ENCODE assay signal across 18 cellular contexts in the genomic region with DNA sequence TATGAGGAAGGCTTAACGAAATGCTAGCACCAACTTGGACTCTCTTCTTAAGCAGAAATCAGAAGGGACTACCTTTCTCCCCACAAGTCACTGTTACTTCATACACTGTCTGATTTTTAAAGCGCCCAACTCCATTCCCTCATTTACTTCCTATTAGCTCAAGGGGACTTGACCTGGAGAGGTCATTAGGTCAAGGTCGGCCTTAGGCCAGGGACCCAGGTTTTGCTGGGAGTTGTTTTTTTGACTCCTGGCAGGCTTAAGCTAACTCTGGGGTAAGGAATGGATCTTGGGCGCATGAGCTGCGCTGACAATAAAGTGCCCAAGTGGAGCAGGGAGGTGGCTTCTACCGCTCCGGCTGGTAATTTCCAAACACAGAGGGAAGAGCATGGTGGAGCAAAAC. TPM values are rescaled to one million over a fixed set of nuclear protein-coding genes. Genes with fewer than 3 reads are reported as not detected.
DNase-seq lines count a peak whose midpoint lies in the region; ATAC-seq, FAIRE-seq and TF ChIP-seq lines count a peak whose summit lies in the region.
"Had no signal": no experiment of that assay in that cellular context is flagged by ENCODE, and none has a peak within 500 bp of the region (broad histone marks: within the 10 kb centered on the region; RNA-seq: fewer than 3 reads in every experiment).

No MANE protein-coding gene starts in this region.

- H3K4me2 ChIP-seq in IMR-90 (ENCODE audit: low read depth, low read length) (peak overlapping the region; percentile 25; the same call in 1 of the 2 replicates), K562 (ENCODE audit: insufficient read depth, low read length) (no peak overlapping the region)

- no peak overlapping the region; a peak in 1 of 4 replicates for H4K8ac ChIP-seq in IMR-90 (ENCODE audit: low read depth in 2 of 2, low read length in 2 of 2)

- H3K27ac Mint-ChIP-seq in activated naive CD4-positive, alpha-beta T cell treated with anti-CD3 and anti-CD28 coated beads, Interleukin-2, amount 10 ng/mL, durations not matched to agents 7 days and 5 days: peak overlapping the region; percentile 33

- dilution Hi-C loops in IMR-90 (cut with HindIII; ENCODE audit: low sequenced_read_pairs, unreplicated experiment): no loop called here

- H3K79me2 ChIP-seq in K562 (ENCODE audit: control insufficient read depth, insufficient read depth, low read length): 0 out of 3 replicates have a peak, but pooled peaks cover 2% of the 10 kb centered on the region

- ATAC-seq in IMR-90 (ENCODE audit: low read depth): peak; percentile 15
- no peak for ATAC-seq in K562
- ATAC-seq in sciatic nerve: no peak
- no peak for ATAC-seq in left colon

- no TSS peak for BruUV-seq in IMR-90 (replicated peaks; lab: Mats Ljungman, UMichigan)
- BruUV-seq in K562 (replicated peaks; lab: Mats Ljungman, UMichigan): no TSS peak

- no peaks in the 10 kb centered on the region for H3K27me3 ChIP-seq in AG04450 (ENCODE audit: control insufficient read depth, insufficient read depth, low read length)
- H3K27me3 ChIP-seq in IMR-90 (ENCODE audit: control insufficient read depth, insufficient read depth, low read length): no peaks in the 10 kb centered on the region
- H3K27me3 ChIP-seq in K562 (ENCODE audit: control insufficient read depth in 2 of 2, insufficient read depth in 2 of 2, low read length in 2 of 2): no peaks in the 10 kb centered on the region
- H3K27me3 ChIP-seq: BE2C had no signal

- H3K9me1 ChIP-seq in IMR-90 (ENCODE audit: insufficient read depth, low read length): peaks cover 26% of the 10 kb centered on the region; the same call in 1 of the 2 replicates
- H3K9me1 ChIP-seq in K562 (ENCODE audit: control insufficient read depth, insufficient read depth, low read length): peaks cover 2% of the 10 kb centered on the region

- peak overlapping the region; percentile 11; the same call in 1 of the 2 replicates for H3K4ac ChIP-seq in IMR-90 (ENCODE audit: low read depth, low read length)

- H3K18ac ChIP-seq in IMR-90 (ENCODE audit: low read depth, low read length): 0 out of 2 replicates have a peak overlapping the region, but pooled peaks have one; percentile 14

- no peak for TF ChIP-seq EP300 in K562 (IDR thresholded peaks at IDR 0.05; ENCODE audit: low read length)

- no peaks in the 10 kb centered on the region for H3K4me1 Mint-ChIP-seq in activated naive CD4-positive, alpha-beta T cell treated with anti-CD3 and anti-CD28 coated beads, Interleukin-2, amount 10 ng/mL, durations not matched to agents 7 days and 5 days

- H3K23ac ChIP-seq in IMR-90 (ENCODE audit: low read depth, low read length): no peak overlapping the region

- H3K9me3 Mint-ChIP-seq in activated naive CD4-positive, alpha-beta T cell treated with anti-CD3 and anti-CD28 coated beads, Interleukin-2, amount 10 ng/mL, durations not matched to agents 7 days and 5 days: no peaks in the 10 kb centered on the region
- H3K9me3 Mint-ChIP-seq: CD4-positive, alpha-beta memory T cell had no signal

- H2AK5ac ChIP-seq in IMR-90 (ENCODE audit: low read depth, low read length): peak overlapping the region; percentile 47; the same call in 1 of the 2 replicates

- H3K4me1 ChIP-seq in IMR-90 (ENCODE audit: control insufficient read depth, insufficient read depth, low read length): peaks cover 12% of the 10 kb centered on the region
- H3K4me1 ChIP-seq in K562 (replicated peaks in 1 of 2; ENCODE audit: control insufficient read depth in 2 of 2, insufficient read depth in 2 of 2, low read length in 2 of 2): peaks cover 0 to 10% of the 10 kb centered on the region in 2 experiments; a peak in 3 of 5 replicates
- H3K4me1 ChIP-seq: HAP-1 had no signal

- no peak overlapping the region for H2AK9ac ChIP-seq in IMR-90 (replicated peaks; ENCODE audit: low read depth, low read length, poor library complexity)

- CTCF ChIA-PET in activated naive CD4-positive, alpha-beta T cell treated with anti-CD3 and anti-CD28 coated beads, Interleukin-2, amount 10 ng/mL, durations not matched to agents 7 days and 5 days (lab: Charles Lee): no interaction called here
- CTCF ChIA-PET in AG04450 (lab: Charles Lee): interaction anchor here (0.7 to 1.1 kb wide), 2 partner anchors 32 to 288 kb away, joined by 5 to 9 read pairs; no protein-coding TSS in a partner anchor
- CTCF ChIA-PET in IMR-90 (lab: Yijun Ruan, JAX): no interaction called here
- CTCF ChIA-PET in K562 (lab: Yijun Ruan, JAX; ENCODE audit: low intra/inter-chr PET ratio): no interaction called here

- H3K79me1 ChIP-seq in IMR-90 (ENCODE audit: low read depth in 1 of 2, low read length in 2 of 2): peaks cover 14 to 56% of the 10 kb centered on the region in 2 experiments

- H3K56ac ChIP-seq in IMR-90 (ENCODE audit: extremely low read depth, insufficient read depth, low read length): no peak overlapping the region

- H3K36me3 ChIP-seq in IMR-90 (ENCODE audit: control insufficient read depth, insufficient read depth, low read length) (peaks cover 65% of the 10 kb centered on the region), K562 (ENCODE audit: control insufficient read depth, insufficient read depth, low read length) (peaks cover 95% of the 10 kb centered on the region)

- no peak overlapping the region for H4K91ac ChIP-seq in IMR-90 (ENCODE audit: insufficient read depth, low read depth, low read length)

- no peaks in the 10 kb centered on the region for H3K27me3 Mint-ChIP-seq in activated naive CD4-positive, alpha-beta T cell treated with anti-CD3 and anti-CD28 coated beads, Interleukin-2, amount 10 ng/mL, durations not matched to agents 7 days and 5 days
- H3K27me3 Mint-ChIP-seq: CD4-positive, alpha-beta memory T cell had no signal

- H3K4me3 ChIP-seq in AG04450 (ENCODE audit: low read depth, low read length): no peak overlapping the region
- H3K4me3 ChIP-seq in IMR-90 (ENCODE audit: insufficient read depth, low read depth, low read length): no peak overlapping the region
- H3K4me3 ChIP-seq in K562: no peak overlapping the region
- H3K4me3 ChIP-seq: HAP-1 had no signal

- no peak overlapping the region for H2AFZ ChIP-seq in IMR-90 (replicated peaks; ENCODE audit: low read length, poor library complexity)
- H2AFZ ChIP-seq in K562 (ENCODE audit: low read depth, low read length): no peak overlapping the region

- no peak overlapping the region; the same call in 1 of the 2 replicates for H3K14ac ChIP-seq in IMR-90 (replicated peaks; ENCODE audit: low read depth, low read length)

- DNase-seq in activated naive CD4-positive, alpha-beta T cell treated with anti-CD3 and anti-CD28 coated beads, Interleukin-2, amount 10 ng/mL, durations not matched to agents 7 days and 5 days: no peak
- no peak for DNase-seq in activated naive CD4-positive, alpha-beta T cell treated with anti-CD3 and anti-CD28 coated beads, Interleukin-2, amount 50 U/mL, for 16 hours
- DNase-seq in AG04450 (ENCODE audit: low read depth, low spot score): no peak
- no peak for DNase-seq in IMR-90
- DNase-seq in K562 (ENCODE audit: extremely low read depth in 1 of 4, low spot score in 3 of 4): no peak
- no peak for DNase-seq in sciatic nerve (ENCODE audit: low spot score)
- DNase-seq in left colon: no peak
- DNase-seq: BE2C; CD4-positive, alpha-beta memory T cell; DMS79 treated with DMSO at 0.1 percent for 48 hours; EL; GOT3 had no signal

- FAIRE-seq in K562 (lab: Jason Lieb, UNC): no peak
- FAIRE-seq: A204.1, G401.6, GM19239 had no signal

- H2BK5ac ChIP-seq in IMR-90 (ENCODE audit: low read depth, low read length, poor library complexity, severe bottlenecking): peak overlapping the region; percentile 8

- no CpG with 5 or more reads among the region's 7 CpGs for WGBS in IMR-90 (ENCODE audit: extremely low coverage in 2 of 2, insufficient read length in 1 of 2), 2 experiments
- WGBS in K562 (ENCODE audit: insufficient coverage, low coverage, missing lambda C conversion rate): 89% methylated on average over 7 of the region's 7 CpGs

- no peak overlapping the region for H3K9ac ChIP-seq in IMR-90 (ENCODE audit: low read depth, low read length)
- no peak overlapping the region for H3K9ac ChIP-seq in K562 (ENCODE audit: insufficient read depth in 1 of 2, low read depth in 2 of 2, low read length in 2 of 2)

- POLR2A ChIA-PET in AG04450 (lab: Yijun Ruan, JAX) (interaction anchor here (0.7 to 1.4 kb wide), 2 partner anchors 14 to 25 kb away, joined by 3 to 4 read pairs; no protein-coding TSS in a partner anchor), IMR-90 (lab: Charles Lee; ENCODE audit: unreplicated experiment) (interaction anchor here (1.1 kb wide), 1 partner anchor 13 kb away, joined by 3 read pairs; no protein-coding TSS in a partner anchor), K562 (lab: Yijun Ruan, JAX) (interaction anchor here (1.0 to 1.4 kb wide), 3 partner anchors 13 to 16 kb away, joined by 3 to 6 read pairs (median 5); no protein-coding TSS in a partner anchor)

- TF ChIP-seq POLR2A in IMR-90 (IDR thresholded peaks at IDR 0.05; ENCODE audit: low read depth, low read length) (no peak), K562 (conservative IDR thresholded peaks at IDR 0.05) (no peak)

- intact Hi-C loops in IMR-90 (cut with micrococcal nuclease): no loop called here
- intact Hi-C loops in K562 (cut with micrococcal nuclease): no loop called here
- intact Hi-C loops in sciatic nerve (cut with DNase I): no loop called here
- intact Hi-C loops in left colon (cut with DNase I, micrococcal nuclease): no loop called here

- peaks cover 29% of the 10 kb centered on the region for H4K20me1 ChIP-seq in IMR-90 (ENCODE audit: insufficient read depth, low read length)
- H4K20me1 ChIP-seq in K562 (replicated peaks; ENCODE audit: control insufficient read depth, insufficient read depth, low read length): no peaks in the 10 kb centered on the region

- TF ChIP-seq CTCF in AG04450 (IDR thresholded peaks at IDR 0.05; ENCODE audit: low read depth, low read length) (no peak), IMR-90 (conservative IDR thresholded peaks at IDR 0.05; ENCODE audit: low read depth, low read length) (no peak), K562 (IDR thresholded peaks at IDR 0.05 in 2 of 3, conservative IDR thresholded peaks at IDR 0.05 in 1 of 3; ENCODE audit: insufficient read depth in 2 of 3, low read depth in 1 of 3, low read length in 3 of 3) (no peak)

- no peak overlapping the region for H2BK20ac ChIP-seq in IMR-90 (ENCODE audit: low read depth, low read length)

- no peak overlapping the region for H2BK120ac ChIP-seq in IMR-90 (ENCODE audit: low read depth, low read length)

- H3K27ac ChIP-seq in AG04450 (ENCODE audit: low read depth, low read length) (peak overlapping the region; percentile 63), IMR-90 (ENCODE audit: insufficient read depth, low read length) (peak overlapping the region; percentile 14; the same call in 1 of the 2 replicates), K562 (ENCODE audit: extremely low read depth, low read depth, low read length) (no peak overlapping the region)
- H3K27ac ChIP-seq: C4-2B had no signal

- no peak overlapping the region for H4K5ac ChIP-seq in IMR-90 (ENCODE audit: low read depth, low read length)

- no peak overlapping the region for H3K4me3 Mint-ChIP-seq in activated naive CD4-positive, alpha-beta T cell treated with anti-CD3 and anti-CD28 coated beads, Interleukin-2, amount 10 ng/mL, durations not matched to agents 7 days and 5 days
- H3K4me3 Mint-ChIP-seq: CD4-positive, alpha-beta memory T cell had no signal

- no peak for TF ChIP-seq RAD21 in IMR-90 (IDR thresholded peaks at IDR 0.05; ENCODE audit: low read length)
- no peak for TF ChIP-seq RAD21 in K562 (CRISPR knock-in tag; conservative IDR thresholded peaks at IDR 0.05 in 1 of 2, IDR thresholded peaks at IDR 0.05 in 1 of 2)

- no peak overlapping the region for H2BK15ac ChIP-seq in IMR-90 (ENCODE audit: low read depth, low read length)

- H3K36me3 Mint-ChIP-seq in activated naive CD4-positive, alpha-beta T cell treated with anti-CD3 and anti-CD28 coated beads, Interleukin-2, amount 10 ng/mL, durations not matched to agents 7 days and 5 days: peaks cover 73% of the 10 kb centered on the region

- in situ Hi-C loops in IMR-90 (cut with MboI; ENCODE audit: low sequenced_read_pairs) (no loop called here), K562 (cut with MboI) (no loop called here)

- H3K9me3 ChIP-seq in AG04450 (ENCODE audit: control insufficient read depth, insufficient read depth, low read length) (no peaks in the 10 kb centered on the region), IMR-90 (ENCODE audit: control insufficient read depth, insufficient read depth, low read length) (no peaks in the 10 kb centered on the region), K562 (replicated peaks; ENCODE audit: control insufficient read depth, insufficient read depth, low read depth, low read length) (no peaks in the 10 kb centered on the region)
- H3K9me3 ChIP-seq: BE2C, HAP-1 had no signal

RNA-seq across cellular contexts. Expression of a gene that starts 16.8 kb away (rescaled TPM):
- polyA plus RNA-seq in AG04450 (2011; rRNA removed) (159 and 203 TPM in 2 replicates), IMR-90 (2012; rRNA removed) (70.9 and 72.2 TPM in 2 replicates), K562 (2011; rRNA removed) (117 and 123 TPM in 2 replicates), K562 (2014; fragmentation: Illumina TruSeq; extraction: Trizol) (67.0 and 75.9 TPM in 2 replicates), K562 (2014; fragmentation: Nextera tagmentation; extraction: Ambion mirVana) (10 to 100 TPM; 30.1 to 41.2 TPM), K562 (2014; rRNA removed) (46.3 and 51.3 TPM in 2 replicates)
- 327 and 358 TPM in 2 replicates for polyA minus RNA-seq in AG04450 (2011; rRNA and poly(A)+ RNA removed)
- total RNA-seq in IMR-90 (2012; rRNA removed) (101 and 131 TPM in 2 replicates), K562 (2014; rRNA removed) (48.0 and 53.6 TPM in 2 replicates), K562 (2014; rRNA removed; fragmentation: Illumina TruSeq; extraction: Trizol) (60.2 and 63.6 TPM in 2 replicates), K562 (2015; rRNA removed; fragmentation: Illumina TruSeq; extraction: Trizol) (66.2 and 68.0 TPM in 2 replicates), K562 (2021) (94.2 and 96.9 TPM in 2 replicates), sciatic nerve (139 TPM), left colon (100 to 1,000 TPM; 119 to 138 TPM)
- polyA plus RNA-seq in IMR-90 (2012; cell fraction: cytosol; rRNA removed): 28.3 and 36.9 TPM in 2 replicates
- 83.2 and 150 TPM in 2 replicates for polyA plus RNA-seq in IMR-90 (2012; cell fraction: nucleus; rRNA removed; ENCODE audit: low replicate concordance)
- total RNA-seq in K562 (2011; cell fraction: chromatin; rRNA removed; ENCODE audit: low replicate concordance): 167 and 223 TPM in 2 replicates
- 128 and 132 TPM in 2 replicates for total RNA-seq in K562 (2011; cell fraction: nucleolus; rRNA removed)
- 127 and 128 TPM in 2 replicates for total RNA-seq in K562 (2011; cell fraction: nucleoplasm; rRNA removed)
- polyA plus RNA-seq in K562 (2011; cell fraction: cytosol; rRNA removed): 62.0 and 83.9 TPM in 2 replicates
- 176 and 229 TPM in 2 replicates for polyA plus RNA-seq in K562 (2011; cell fraction: nucleus; rRNA removed)
- 45.6 and 52.9 TPM in 2 replicates for polyA plus RNA-seq in K562 (2012)
- polyA minus RNA-seq in K562 (2011; rRNA and poly(A)+ RNA removed): 157 and 202 TPM in 2 replicates
- polyA minus RNA-seq in K562 (2011; cell fraction: cytosol; rRNA and poly(A)+ RNA removed): 61.0 and 68.0 TPM in 2 replicates
- 58.7 and 108 TPM in 2 replicates for polyA minus RNA-seq in K562 (2011; cell fraction: nucleus; rRNA and poly(A)+ RNA removed)

RNA-seq across cellular contexts. Expression of a gene that starts 23.6 kb away (rescaled TPM):
- polyA plus RNA-seq in AG04450 (2011; rRNA removed) (0.06 TPM in 1 of 2 replicates, not detected in the other), IMR-90 (2012; rRNA removed) (0.03 and 0.09 TPM in 2 replicates), K562 (2011; rRNA removed) (not detected in 2 replicates), K562 (2014; fragmentation: Illumina TruSeq; extraction: Trizol) (not detected in 2 replicates), K562 (2014; fragmentation: Nextera tagmentation; extraction: Ambion mirVana) (under 1 TPM in 1 of 2 experiments, not detected in 1; 0.01 TPM), K562 (2014; rRNA removed) (not detected in 2 replicates)
- polyA minus RNA-seq in AG04450 (2011; rRNA and poly(A)+ RNA removed): 0.04 and 0.18 TPM in 2 replicates
- total RNA-seq in IMR-90 (2012; rRNA removed) (under 0.01 TPM in 1 of 2 replicates, not detected in the other), K562 (2014; rRNA removed) (not detected in 2 replicates), K562 (2014; rRNA removed; fragmentation: Illumina TruSeq; extraction: Trizol) (not detected in 2 replicates), K562 (2015; rRNA removed; fragmentation: Illumina TruSeq; extraction: Trizol) (not detected in 2 replicates), K562 (2021) (not detected in 2 replicates), sciatic nerve (0.18 TPM), left colon (under 1 TPM; 0.15 to 0.31 TPM)
- polyA plus RNA-seq in IMR-90 (2012; cell fraction: cytosol; rRNA removed): 0.05 TPM in 1 of 2 replicates, not detected in the other
- polyA plus RNA-seq in IMR-90 (2012; cell fraction: nucleus; rRNA removed; ENCODE audit: low replicate concordance): 0.03 and 0.11 TPM in 2 replicates
- total RNA-seq in K562 (2011; cell fraction: chromatin; rRNA removed; ENCODE audit: low replicate concordance): not detected in 2 replicates
- not detected in 2 replicates for total RNA-seq in K562 (2011; cell fraction: nucleolus; rRNA removed)
- not detected in 2 replicates for total RNA-seq in K562 (2011; cell fraction: nucleoplasm; rRNA removed)
- polyA plus RNA-seq in K562 (2011; cell fraction: cytosol; rRNA removed): not detected in 2 replicates
- not detected in 2 replicates for polyA plus RNA-seq in K562 (2011; cell fraction: nucleus; rRNA removed)
- 0.03 and 0.07 TPM in 2 replicates for polyA plus RNA-seq in K562 (2012)
- not detected in 2 replicates for polyA minus RNA-seq in K562 (2011; rRNA and poly(A)+ RNA removed)
- polyA minus RNA-seq in K562 (2011; cell fraction: cytosol; rRNA and poly(A)+ RNA removed): not detected in 2 replicates
- 0.11 TPM in 1 of 2 replicates, not detected in the other for polyA minus RNA-seq in K562 (2011; cell fraction: nucleus; rRNA and poly(A)+ RNA removed)
- total RNA-seq: CD4-positive, alpha-beta memory T cell; HT-29 had no signal
- polyA plus RNA-seq: CD4-positive, alpha-beta memory T cell had no signal

RNA-seq across cellular contexts. Expression of a gene that starts 32.7 kb away (rescaled TPM):
- polyA plus RNA-seq in AG04450 (2011; rRNA removed) (16.9 and 17.6 TPM in 2 replicates), IMR-90 (2012; rRNA removed) (20.6 and 21.3 TPM in 2 replicates), K562 (2011; rRNA removed) (14.2 and 17.7 TPM in 2 replicates), K562 (2014; fragmentation: Illumina TruSeq; extraction: Trizol) (39.0 and 48.3 TPM in 2 replicates), K562 (2014; fragmentation: Nextera tagmentation; extraction: Ambion mirVana) (10 to 100 TPM in 1 of 2 experiments, 1 to 10 TPM in 1; 8.0 to 10.6 TPM), K562 (2014; rRNA removed) (17.9 and 27.6 TPM in 2 replicates)
- 12.8 and 13.1 TPM in 2 replicates for polyA minus RNA-seq in AG04450 (2011; rRNA and poly(A)+ RNA removed)
- total RNA-seq in IMR-90 (2012; rRNA removed) (24.7 and 25.3 TPM in 2 replicates), K562 (2014; rRNA removed) (21.6 and 25.2 TPM in 2 replicates), K562 (2014; rRNA removed; fragmentation: Illumina TruSeq; extraction: Trizol) (28.5 and 32.1 TPM in 2 replicates), K562 (2015; rRNA removed; fragmentation: Illumina TruSeq; extraction: Trizol) (31.6 and 33.2 TPM in 2 replicates), K562 (2021) (58.8 and 62.4 TPM in 2 replicates), sciatic nerve (67.4 TPM), left colon (10 to 100 TPM; 78.8 to 98.9 TPM)
- 5.2 and 5.9 TPM in 2 replicates for polyA plus RNA-seq in IMR-90 (2012; cell fraction: cytosol; rRNA removed)
- 17.5 and 18.6 TPM in 2 replicates for polyA plus RNA-seq in IMR-90 (2012; cell fraction: nucleus; rRNA removed; ENCODE audit: low replicate concordance)
- total RNA-seq in K562 (2011; cell fraction: chromatin; rRNA removed; ENCODE audit: low replicate concordance): 32.4 and 54.0 TPM in 2 replicates
- total RNA-seq in K562 (2011; cell fraction: nucleolus; rRNA removed): 26.2 and 28.7 TPM in 2 replicates
- total RNA-seq in K562 (2011; cell fraction: nucleoplasm; rRNA removed): 24.3 and 36.3 TPM in 2 replicates
- 5.4 and 7.9 TPM in 2 replicates for polyA plus RNA-seq in K562 (2011; cell fraction: cytosol; rRNA removed)
- 33.8 and 37.6 TPM in 2 replicates for polyA plus RNA-seq in K562 (2011; cell fraction: nucleus; rRNA removed)
- 43.5 and 51.3 TPM in 2 replicates for polyA plus RNA-seq in K562 (2012)
- polyA minus RNA-seq in K562 (2011; rRNA and poly(A)+ RNA removed): 8.3 and 8.9 TPM in 2 replicates
- polyA minus RNA-seq in K562 (2011; cell fraction: cytosol; rRNA and poly(A)+ RNA removed): 12.8 and 15.7 TPM in 2 replicates
- polyA minus RNA-seq in K562 (2011; cell fraction: nucleus; rRNA and poly(A)+ RNA removed): 12.1 and 22.4 TPM in 2 replicates
